14 cellular contexts compared by ENCODE assay signal in the genomic region with DNA sequence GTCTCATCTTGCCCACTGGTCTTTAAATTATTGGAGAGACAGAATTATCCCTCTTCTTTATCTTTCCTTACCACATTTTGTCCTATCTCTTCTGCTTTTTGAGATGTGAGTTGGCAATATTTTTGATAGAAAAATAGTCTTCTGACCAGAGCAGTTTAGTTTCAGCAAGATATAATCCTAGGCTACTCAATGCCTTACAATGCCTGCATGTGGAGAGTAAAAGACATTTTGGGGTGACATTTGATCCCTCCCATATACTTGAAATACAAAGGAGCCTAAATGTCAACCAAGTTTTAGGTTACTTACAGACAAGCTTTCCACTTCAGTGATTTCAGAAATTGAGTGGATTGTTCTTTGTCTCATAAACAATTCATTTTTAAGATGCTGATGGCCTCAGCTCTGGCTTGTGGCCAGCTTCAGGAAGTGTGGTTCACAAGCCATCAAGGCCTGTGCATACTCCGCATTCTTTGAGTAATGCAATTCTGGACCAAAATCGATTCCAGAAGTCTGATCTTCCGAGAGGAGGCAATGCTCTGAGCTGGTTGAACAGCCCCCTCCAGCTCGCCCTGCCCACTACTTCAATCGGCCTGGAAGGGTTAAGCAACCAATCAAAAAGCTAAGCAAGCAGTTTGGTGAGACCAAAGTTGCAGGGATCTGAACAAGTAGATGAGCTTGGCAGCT.
A peak's percentile ranks its signal among the peaks of the same experiment; 100 is the strongest.
DNase-seq lines count a peak whose midpoint lies in the region; ATAC-seq and TF ChIP-seq lines count a peak whose summit lies in the region.
"Had no signal": no experiment of that assay in that cellular context is flagged by ENCODE, and none has a peak within 500 bp of the region (broad histone marks: within the 10 kb centered on the region; RNA-seq: fewer than 3 reads in every experiment).

No MANE protein-coding gene starts in this region.

- H3K4me3 ChIP-seq in SK-N-SH (ENCODE audit: low read depth in 2 of 2, low read length in 1 of 2) = no peak overlapping the region
- no peak overlapping the region for H3K4me3 ChIP-seq in foreskin fibroblast (ENCODE audit: low read depth in 1 of 2, low read length in 2 of 2)

- no peak overlapping the region for H3K9ac ChIP-seq in SK-N-SH

- peak; percentile 45 to 86; a peak in 3 of 4 replicates for TF ChIP-seq EP300 in SK-N-SH (IDR thresholded peaks at IDR 0.05; ENCODE audit: borderline replicate concordance in 1 of 2, low read depth in 1 of 2, low read length in 1 of 2)

- no peaks in the 10 kb centered on the region for H3K27me3 ChIP-seq in SK-N-SH (ENCODE audit: insufficient read depth)

- peak overlapping the region; percentile 76; the same call in 1 of the 2 replicates for H2AFZ ChIP-seq in SK-N-SH (ENCODE audit: low read depth)

- no peaks in the 10 kb centered on the region for H3K36me3 ChIP-seq in SK-N-SH (replicated peaks in 1 of 2; ENCODE audit: control insufficient read depth in 1 of 2, insufficient read depth in 2 of 2, low read length in 1 of 2)

- H3K4me1 ChIP-seq in SK-N-SH (ENCODE audit: control insufficient read depth in 1 of 2, insufficient read depth in 2 of 2, low read depth in 1 of 2, low read length in 1 of 2) = peaks cover 0 to 15% of the 10 kb centered on the region in 2 experiments; a peak in 2 of 4 replicates

- no peaks in the 10 kb centered on the region for H3F3A ChIP-seq in SK-N-SH (replicated peaks; ENCODE audit: insufficient read depth)

- WGBS in SK-N-SH (ENCODE audit: low lambda C conversion rate) = 29% methylated on average over 5 of the region's 5 CpGs

- peak; percentile 6; the same call in 1 of the 2 replicates for TF ChIP-seq RAD21 in SK-N-SH (IDR thresholded peaks at IDR 0.05; ENCODE audit: low read length)

- no peak; the same call in 1 of the 2 replicates for TF ChIP-seq CTCF in SK-N-SH (IDR thresholded peaks at IDR 0.05)
- no peak for TF ChIP-seq CTCF in foreskin fibroblast (IDR thresholded peaks at IDR 0.05; ENCODE audit: low read depth, low read length)

- CTCF ChIA-PET in SK-N-SH (lab: Yijun Ruan, JAX) = no interaction called here
- CTCF ChIA-PET in activated CD4-positive, alpha-beta T cell treated with anti-CD3 and anti-CD28 coated beads for 36 hours (lab: Charles Lee) = no interaction called here

- ATAC-seq in sciatic nerve = peak; percentile 55
- no peak for ATAC-seq in activated CD4-positive, alpha-beta T cell treated with anti-CD3 and anti-CD28 coated beads for 36 hours
- ATAC-seq: left cardiac atrium had no signal

- H3K36me3 Mint-ChIP-seq in activated CD4-positive, alpha-beta T cell treated with anti-CD3 and anti-CD28 coated beads for 36 hours (ENCODE audit: low read depth) = no peaks in the 10 kb centered on the region
- H3K36me3 Mint-ChIP-seq: activated naive CD8-positive, alpha-beta T cell treated with anti-CD3 and anti-CD28 coated beads for 36 hours had no signal

- H3K9me2 ChIP-seq in SK-N-SH = no peaks in the 10 kb centered on the region

- H3K27ac ChIP-seq in SK-N-SH (ENCODE audit: low read depth in 2 of 2, low read length in 1 of 2) (peak overlapping the region; percentile 54 to 86; a peak in 3 of 4 replicates), substantia nigra (ENCODE audit: low read depth, low read length, poor library complexity, severe bottlenecking) (no peak overlapping the region)

- H3K27ac Mint-ChIP-seq in activated CD4-positive, alpha-beta T cell treated with anti-CD3 and anti-CD28 coated beads for 36 hours = no peak overlapping the region
- H3K27ac Mint-ChIP-seq: activated CD4-positive, alpha-beta memory T cell treated with anti-CD3 and anti-CD28 coated beads, Interleukin-2, amount 10 ng/mL, durations not matched to agents 7 days and 5 days; activated naive CD8-positive, alpha-beta T cell treated with anti-CD3 and anti-CD28 coated beads for 36 hours had no signal

- no peak overlapping the region for H3K4me3 Mint-ChIP-seq in activated CD4-positive, alpha-beta T cell treated with anti-CD3 and anti-CD28 coated beads for 36 hours
- H3K4me3 Mint-ChIP-seq: activated CD4-positive, alpha-beta memory T cell treated with anti-CD3 and anti-CD28 coated beads, Interleukin-2, amount 10 ng/mL, durations not matched to agents 7 days and 5 days; activated naive CD8-positive, alpha-beta T cell treated with anti-CD3 and anti-CD28 coated beads for 36 hours had no signal

- 0 out of 2 replicates have a peak overlapping the region, but pooled peaks have one; percentile 6 for H3K4me2 ChIP-seq in SK-N-SH

- H3K9me3 ChIP-seq in SK-N-SH = 0 out of 2 replicates have a peak, but pooled peaks cover 5% of the 10 kb centered on the region

- intact Hi-C loops in sciatic nerve (cut with DNase I) = no loop called here
- intact Hi-C loops in activated CD4-positive, alpha-beta T cell treated with anti-CD3 and anti-CD28 coated beads for 36 hours (cut with DNase I, micrococcal nuclease) = no loop called here

- no peaks in the 10 kb centered on the region for H3K9me3 Mint-ChIP-seq in activated CD4-positive, alpha-beta T cell treated with anti-CD3 and anti-CD28 coated beads for 36 hours (ENCODE audit: low read depth)

- no peaks in the 10 kb centered on the region for H3K27me3 Mint-ChIP-seq in activated CD4-positive, alpha-beta T cell treated with anti-CD3 and anti-CD28 coated beads for 36 hours
- H3K27me3 Mint-ChIP-seq: activated CD4-positive, alpha-beta memory T cell treated with anti-CD3 and anti-CD28 coated beads, Interleukin-2, amount 10 ng/mL, durations not matched to agents 7 days and 5 days; activated naive CD8-positive, alpha-beta T cell treated with anti-CD3 and anti-CD28 coated beads for 36 hours had no signal

- DNase-seq in GM04503 (ENCODE audit: low read depth) (peak; percentile 92), SK-N-SH (no peak), foreskin fibroblast (peak; percentile 91 to 96), sciatic nerve (ENCODE audit: low spot score) (no peak), NCI-H2196 treated with DMSO at 0.1 percent for 48 hours (lab: John Stamatoyannopoulos, UW; ENCODE audit: unreplicated experiment) (no peak), substantia nigra (lab: John Stamatoyannopoulos, UW) (no peak), NCI-H1694 treated with DMSO at 0.1 percent for 48 hours (lab: John Stamatoyannopoulos, UW) (no peak)
- no peak for DNase-seq in activated CD4-positive, alpha-beta T cell treated with anti-CD3 and anti-CD28 coated beads for 36 hours
- DNase-seq: activated CD4-positive, alpha-beta memory T cell treated with anti-CD3 and anti-CD28 coated beads, Interleukin-2, amount 10 ng/mL, durations not matched to agents 7 days and 5 days; activated naive CD8-positive, alpha-beta T cell treated with anti-CD3 and anti-CD28 coated beads for 36 hours; COR-L47; left cardiac atrium; NCI-H1092 treated with DMSO at 0.1 percent for 48 hours; trophoblast cell had no signal

- H3K4me1 Mint-ChIP-seq in activated CD4-positive, alpha-beta T cell treated with anti-CD3 and anti-CD28 coated beads for 36 hours = no peaks in the 10 kb centered on the region
- H3K4me1 Mint-ChIP-seq: activated CD4-positive, alpha-beta memory T cell treated with anti-CD3 and anti-CD28 coated beads, Interleukin-2, amount 10 ng/mL, durations not matched to agents 7 days and 5 days; activated naive CD8-positive, alpha-beta T cell treated with anti-CD3 and anti-CD28 coated beads for 36 hours had no signal

- POLR2A ChIA-PET in SK-N-SH (lab: Yijun Ruan, JAX) = no interaction called here
- POLR2A ChIA-PET in activated CD4-positive, alpha-beta T cell treated with anti-CD3 and anti-CD28 coated beads for 36 hours (lab: Charles Lee) = no interaction called here

- no peaks in the 10 kb centered on the region for H4K20me1 ChIP-seq in SK-N-SH (ENCODE audit: insufficient read depth)

- no peaks in the 10 kb centered on the region for H3K79me2 ChIP-seq in SK-N-SH (ENCODE audit: insufficient read depth)

TF ChIP-seq in SK-N-SH, 30 proteins besides CTCF, POLR2A, EP300 and RAD21 (continues in another document):
- TF ChIP-seq POLR2AphosphoS5 (IDR thresholded peaks at IDR 0.05; ENCODE audit: low read depth, low read length) (peak; percentile 67), NFIC (IDR thresholded peaks at IDR 0.05; ENCODE audit: borderline replicate concordance) (peak; percentile 96), ZBTB33 (IDR thresholded peaks at IDR 0.05; ENCODE audit: borderline replicate concordance, low read depth) (no peak), MAX (IDR thresholded peaks at IDR 0.05; ENCODE audit: low read depth) (no peak), GABPA (IDR thresholded peaks at IDR 0.05; ENCODE audit: low read depth) (no peak), JUND (IDR thresholded peaks at IDR 0.05) (peak; percentile 40; the same call in 1 of the 2 replicates)

Comparison
In these comparisons a context has a peak if more than half of its experiments do, and no peak if none do; other contexts are left out.
1. DNase-seq: peak in GM04503 (single experiment) and foreskin fibroblast (2 of 2); none in SK-N-SH (single experiment), sciatic nerve (single experiment), NCI-H2196 treated with DMSO at 0.1 percent for 48 hours (single experiment), activated CD4-positive, alpha-beta T cell treated with anti-CD3 and anti-CD28 coated beads for 36 hours (single experiment), substantia nigra (0 of 49) and NCI-H1694 treated with DMSO at 0.1 percent for 48 hours (single experiment).